8 cellular contexts compared by ENCODE assay signal in the genomic region with DNA sequence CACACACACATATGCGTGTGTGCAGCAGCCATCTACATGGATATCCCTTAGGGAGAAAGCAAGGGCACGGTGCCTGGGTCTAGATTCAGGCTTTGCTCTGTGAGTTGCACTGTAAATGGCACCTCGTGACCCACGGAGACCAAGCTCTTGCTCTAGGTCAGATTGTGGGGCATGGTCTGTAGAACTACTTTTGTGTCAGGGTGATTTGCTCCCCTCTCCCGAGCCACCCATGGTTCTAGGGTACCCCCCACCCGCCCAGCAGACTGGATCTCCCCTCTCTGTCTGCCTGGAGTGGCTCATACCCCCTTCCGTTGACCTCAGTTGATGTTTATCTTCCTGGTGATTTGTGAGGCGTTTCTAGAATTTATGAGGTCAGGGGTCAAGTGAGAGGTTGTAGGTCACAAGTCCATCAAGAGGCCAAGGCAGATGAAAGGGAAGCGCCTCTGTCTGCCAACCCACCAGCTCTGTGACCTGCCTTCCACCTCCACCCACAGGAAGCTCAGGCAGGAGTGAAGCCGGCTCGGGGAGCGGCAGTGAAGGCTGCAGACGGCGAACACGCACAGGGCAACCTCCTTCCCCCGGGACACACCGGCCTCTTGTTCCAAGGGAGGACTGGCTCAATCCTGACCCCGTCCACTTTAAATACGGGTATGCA.
DNase-seq lines count a peak whose midpoint lies in the region; ATAC-seq and TF ChIP-seq lines count a peak whose summit lies in the region.

No MANE protein-coding gene starts in this region.

- DNase-seq in Right ventricle myocardium superior (no peak), cardiac septum (ENCODE audit: low spot score) (no peak), right cardiac atrium (peak in 2 of 3 donors; percentile 43 to 73), stomach (peak; percentile 37), progenitor cell of endocrine pancreas (ENCODE audit: low spot score, unreplicated experiment) (no peak), COLO829 (ENCODE audit: low spot score) (no peak)
- peak; percentile 75 for DNase-seq in activated CD4-positive, alpha-beta memory T cell treated with anti-CD3 and anti-CD28 coated beads, Interleukin-2, amount 10 ng/mL, durations not matched to agents 7 days and 5 days

- H3K27ac Mint-ChIP-seq in activated CD4-positive, alpha-beta memory T cell treated with anti-CD3 and anti-CD28 coated beads, Interleukin-2, amount 10 ng/mL, durations not matched to agents 7 days and 5 days, result peak overlapping the region; percentile 85
- no peak overlapping the region for H3K27ac Mint-ChIP-seq in progenitor cell of endocrine pancreas

- no peak for TF ChIP-seq EP300 in stomach (IDR thresholded peaks at IDR 0.05)

- CTCF ChIA-PET in activated CD4-positive, alpha-beta memory T cell treated with anti-CD3 and anti-CD28 coated beads, Interleukin-2, amount 10 ng/mL, durations not matched to agents 7 days and 5 days (lab: Charles Lee), result interaction anchor here (1.2 to 4.9 kb wide), 6 partner anchors 10 to 126 kb away, joined by 3 to 30 read pairs (median 6); no protein-coding TSS in a partner anchor

- H3K4me1 ChIP-seq in right cardiac atrium (ENCODE audit: control insufficient read depth, insufficient read depth, low read length) (peaks cover 7% of the 10 kb centered on the region), stomach (peaks cover 16 to 27% (median 21%) of the 10 kb centered on the region in 4 donors)

- TF ChIP-seq POLR2A in stomach (IDR thresholded peaks at IDR 0.05), result no peak

- no peak for TF ChIP-seq CTCF in stomach (IDR thresholded peaks at IDR 0.05)
- no peak for TF ChIP-seq CTCF in progenitor cell of endocrine pancreas (IDR thresholded peaks at IDR 0.05; ENCODE audit: unreplicated experiment)

- POLR2A ChIA-PET in activated CD4-positive, alpha-beta memory T cell treated with anti-CD3 and anti-CD28 coated beads, Interleukin-2, amount 10 ng/mL, durations not matched to agents 7 days and 5 days (lab: Charles Lee), result interaction anchor here (1.3 to 2.2 kb wide), 7 partner anchors 9 to 118 kb away, joined by 3 to 20 read pairs (median 5); a partner anchor contains a TSS

- ATAC-seq in Right ventricle myocardium superior (ENCODE audit: poor library complexity) (peak; percentile 32), right cardiac atrium (peak in 1 of 2 donors; percentile 75), GM18502 (IDR thresholded peaks at IDR 0.05; ENCODE audit: poor library complexity, unreplicated experiment) (no peak)

- H3K36me3 Mint-ChIP-seq in activated CD4-positive, alpha-beta memory T cell treated with anti-CD3 and anti-CD28 coated beads, Interleukin-2, amount 10 ng/mL, durations not matched to agents 7 days and 5 days (ENCODE audit: low read depth), result no peaks in the 10 kb centered on the region
- no peaks in the 10 kb centered on the region for H3K36me3 Mint-ChIP-seq in progenitor cell of endocrine pancreas (ENCODE audit: insufficient read depth)

- intact Hi-C loops in Right ventricle myocardium superior (cut with DNase I), result no loop called here
- intact Hi-C loops in cardiac septum (cut with DNase I), result no loop called here
- intact Hi-C loops in right cardiac atrium (cut with DNase I), result no loop called here
- intact Hi-C loops in stomach (cut with DNase I; ENCODE audit: low total_unique reads), result no loop called here

- H3K4me3 ChIP-seq in right cardiac atrium (ENCODE audit: low read length), result no peak overlapping the region
- no peak overlapping the region for H3K4me3 ChIP-seq in stomach

- no peaks in the 10 kb centered on the region for H3K36me3 ChIP-seq in stomach

- H3K4me1 Mint-ChIP-seq in activated CD4-positive, alpha-beta memory T cell treated with anti-CD3 and anti-CD28 coated beads, Interleukin-2, amount 10 ng/mL, durations not matched to agents 7 days and 5 days, result peaks cover 32% of the 10 kb centered on the region
- peaks cover 12% of the 10 kb centered on the region for H3K4me1 Mint-ChIP-seq in progenitor cell of endocrine pancreas (ENCODE audit: low read depth)

- 50% methylated on average over 19 of the region's 19 CpGs for WGBS in right cardiac atrium
- 39 to 57% (median 40%) methylated on average over 18 to 19 of the region's 19 CpGs for WGBS in stomach, 5 donors

- H3K27ac ChIP-seq in right cardiac atrium (ENCODE audit: low read length) (no peak overlapping the region), stomach (peak overlapping the region; percentile 28 to 67 (median 42))

- H3K9me3 Mint-ChIP-seq in activated CD4-positive, alpha-beta memory T cell treated with anti-CD3 and anti-CD28 coated beads, Interleukin-2, amount 10 ng/mL, durations not matched to agents 7 days and 5 days, result no peaks in the 10 kb centered on the region
- no peaks in the 10 kb centered on the region for H3K9me3 Mint-ChIP-seq in progenitor cell of endocrine pancreas (ENCODE audit: low read depth)

- H3K27me3 Mint-ChIP-seq in activated CD4-positive, alpha-beta memory T cell treated with anti-CD3 and anti-CD28 coated beads, Interleukin-2, amount 10 ng/mL, durations not matched to agents 7 days and 5 days, result peaks cover 10% of the 10 kb centered on the region
- H3K27me3 Mint-ChIP-seq in progenitor cell of endocrine pancreas, result peaks cover 39% of the 10 kb centered on the region

- peak overlapping the region; percentile 63 for H3K4me3 Mint-ChIP-seq in activated CD4-positive, alpha-beta memory T cell treated with anti-CD3 and anti-CD28 coated beads, Interleukin-2, amount 10 ng/mL, durations not matched to agents 7 days and 5 days
- no peak overlapping the region for H3K4me3 Mint-ChIP-seq in progenitor cell of endocrine pancreas (ENCODE audit: low read depth)

- no peaks in the 10 kb centered on the region for H3K27me3 ChIP-seq in right cardiac atrium (ENCODE audit: control insufficient read depth, insufficient read depth)
- peaks cover 0 to 41% (median 5%) of the 10 kb centered on the region in 3 donors for H3K27me3 ChIP-seq in stomach

- no peaks in the 10 kb centered on the region for H3K9me3 ChIP-seq in right cardiac atrium (ENCODE audit: control insufficient read depth, low read length)
- no peaks in the 10 kb centered on the region for H3K9me3 ChIP-seq in stomach

Comparison
In these comparisons a context has a peak if more than half of its experiments do, and no peak if none do; other contexts are left out.
1. DNase-seq: peak in activated CD4-positive, alpha-beta memory T cell treated with anti-CD3 and anti-CD28 coated beads, Interleukin-2, amount 10 ng/mL, durations not matched to agents 7 days and 5 days (single experiment), right cardiac atrium (2 of 3) and stomach (single experiment); none in Right ventricle myocardium superior (single experiment), cardiac septum (single experiment), progenitor cell of endocrine pancreas (single experiment) and COLO829 (single experiment).